In the genomic region with DNA sequence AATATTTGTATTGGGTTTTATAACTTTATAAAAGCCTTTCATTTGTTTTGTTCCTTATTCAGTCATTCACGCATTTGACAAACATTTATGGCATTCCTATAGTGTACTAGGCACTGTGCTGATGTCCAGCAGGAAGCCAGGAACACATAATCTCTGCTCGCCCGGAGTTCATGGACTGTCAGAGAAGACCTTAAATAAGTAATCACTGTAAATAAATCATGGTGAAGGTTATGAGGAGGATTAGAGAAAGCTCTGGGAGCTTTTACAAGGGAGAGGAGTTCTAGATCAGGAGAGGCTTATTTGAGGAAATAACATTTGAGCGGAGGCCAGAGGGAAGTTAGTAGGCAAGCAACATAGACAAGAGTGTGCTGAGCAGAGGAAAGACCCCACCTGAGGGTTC, we compare ENCODE assay signal across 24 cellular contexts. TPM values are rescaled to one million over a fixed set of nuclear protein-coding genes. Genes with fewer than 3 reads are reported as not detected.
"Had no signal": no experiment of that assay in that cellular context is flagged by ENCODE, and none has a peak within 500 bp of the region (broad histone marks: within the 10 kb centered on the region; RNA-seq: fewer than 3 reads in every experiment).

No MANE protein-coding gene starts in this region.

- H3K9me3 Mint-ChIP-seq: activated T-cell treated with anti-CD3 and anti-CD28 coated beads, Interleukin-2, amount 50 U/mL, for 72 hours; immature natural killer cell; memory B cell; naive thymus-derived CD4-positive, alpha-beta T cell had no signal

- DNase-seq: activated CD4-positive, alpha-beta T cell treated with anti-CD3 and anti-CD28 coated beads for 1 hour; activated CD4-positive, alpha-beta T cell treated with anti-CD3 and anti-CD28 coated beads, Interleukin-2, amount 50 U/mL, for 4 hours; activated effector memory CD4-positive, alpha-beta T cell treated with anti-CD3 and anti-CD28 coated beads, Interleukin-2, amount 50 U/mL, for 16 hours; activated naive CD4-positive, alpha-beta T cell treated with anti-CD3 and anti-CD28 coated beads, Interleukin-2, amount 50 U/mL, for 16 hours; activated T-cell treated with anti-CD3 and anti-CD28 coated beads, Interleukin-2, amount 50 U/mL, for 72 hours; cerebellar nuclear complex; cortex of kidney; effector CD4-positive, alpha-beta T cell; heart right ventricle; immature natural killer cell; left ventricle myocardium superior; naive thymus-derived CD4-positive, alpha-beta T cell; stimulated activated naive CD4-positive, alpha-beta T cell treated with Interleukin-2 at 50 U/mL for 16 hours had no signal

- H3K27me3 Mint-ChIP-seq: memory B cell; naive thymus-derived CD4-positive, alpha-beta T cell had no signal

- H3K4me3 Mint-ChIP-seq: activated T-cell treated with anti-CD3 and anti-CD28 coated beads, Interleukin-2, amount 50 U/mL, for 72 hours had no signal

- H3K27me3 ChIP-seq: gastroesophageal sphincter, heart right ventricle, tibial nerve had no signal

- H3K27ac Mint-ChIP-seq: activated T-cell treated with anti-CD3 and anti-CD28 coated beads, Interleukin-2, amount 50 U/mL, for 72 hours; memory B cell had no signal

- ATAC-seq: activated T-cell treated with anti-CD3 and anti-CD28 coated beads, Interleukin-2, amount 50 U/mL, for 72 hours; gastroesophageal sphincter; heart right ventricle; left ventricle myocardium superior; naive thymus-derived CD4-positive, alpha-beta T cell had no signal

- H3K9me3 ChIP-seq: gastroesophageal sphincter, heart right ventricle, neutrophil, tibial nerve had no signal

- FAIRE-seq: astrocyte, bronchial epithelial cell, urothelium cell line had no signal

- H3K27ac ChIP-seq: heart right ventricle, neutrophil had no signal

- H3K4me3 ChIP-seq: gastroesophageal sphincter, heart right ventricle, tibial nerve had no signal

RNA-seq across cellular contexts. Expression of gene RDH12, which starts 4.7 kb away (rescaled TPM):
- total RNA-seq: activated CD8-positive, alpha-beta memory T cell treated with anti-CD3 and anti-CD28 coated beads for 36 hours; activated T-cell treated with anti-CD3 and anti-CD28 coated beads, Interleukin-2, amount 50 U/mL, for 72 hours; left ventricle myocardium superior; mononuclear cell; naive thymus-derived CD4-positive, alpha-beta T cell; renal cortical epithelial cell; T-helper 1 cell treated with Interleukin-12 subunit alpha and Interleukin-12 subunit beta and Interleukin-4 antibody, amounts not matched to agents 30 ng/mL and 1 ng/mL, for 36 hours; tibial nerve had no signal
- polyA plus RNA-seq: heart right ventricle had no signal
